9 cellular contexts compared by ENCODE assay signal in the genomic region with DNA sequence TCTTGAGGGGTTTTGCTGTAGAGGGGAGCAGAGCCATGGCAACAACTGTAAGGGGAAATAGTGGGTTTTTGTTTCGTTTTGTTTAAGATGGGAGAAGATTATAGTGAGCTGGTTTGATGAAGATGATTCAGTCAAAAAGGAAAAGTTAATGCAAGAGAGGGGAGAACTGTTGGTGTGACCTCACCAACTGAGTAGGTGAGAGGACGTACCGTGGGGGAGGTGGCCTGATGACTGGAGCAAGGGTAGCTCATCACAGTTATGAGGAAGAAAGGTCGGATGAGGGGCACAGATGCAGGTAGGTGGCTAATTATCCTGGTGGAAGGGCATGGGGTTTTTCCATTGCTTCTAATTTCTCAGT. TPM values are rescaled to one million over a fixed set of nuclear protein-coding genes. Genes with fewer than 3 reads are reported as not detected.
DNase-seq lines count a peak whose midpoint lies in the region; ATAC-seq and TF ChIP-seq lines count a peak whose summit lies in the region.
"Had no signal": no experiment of that assay in that cellular context is flagged by ENCODE, and none has a peak within 500 bp of the region (broad histone marks: within the 10 kb centered on the region; RNA-seq: fewer than 3 reads in every experiment).

No MANE protein-coding gene starts in this region.

- CTCF ChIA-PET in HEK293 (lab: Yijun Ruan, JAX) = interaction anchor here (0.7 to 3.0 kb wide), 3 partner anchors 8 to 23 kb away, joined by 3 to 15 read pairs (median 14); a partner anchor contains a TSS

- H3K27ac Mint-ChIP-seq in T-helper 17 cell = no peak overlapping the region

- H3K9me3 ChIP-seq in HEK293 (ENCODE audit: control insufficient read depth, insufficient read depth, low read depth, low read length) (no peaks in the 10 kb centered on the region), T-helper 17 cell (ENCODE audit: control insufficient read depth, low read length, poor library complexity, severe bottlenecking) (no peaks in the 10 kb centered on the region)

- in situ Hi-C loops in ACHN (cut with HindIII; ENCODE audit: low pct_ligation_motif_present, low pct_unique_long_range_greater_than_20kb, low sequenced_read_pairs) = no loop called here

- peak; percentile 27 for ATAC-seq in T-helper 17 cell

- H3K4me1 Mint-ChIP-seq in T-helper 17 cell = peaks cover 56% of the 10 kb centered on the region

- no peak overlapping the region for H3K4me3 ChIP-seq in HEK293 (ENCODE audit: low read depth, low read length)
- no peak overlapping the region for H3K4me3 ChIP-seq in fibroblast of mammary gland (ENCODE audit: control insufficient read depth, low read depth, low read length)

- no peak for TF ChIP-seq CTCF in HEK293 (tag by site-specific recombination; IDR thresholded peaks at IDR 0.05)
- no peak for TF ChIP-seq CTCF in fibroblast of mammary gland (conservative IDR thresholded peaks at IDR 0.05; ENCODE audit: control insufficient read depth, insufficient read depth, low read depth, low read length)

- peaks cover 2% of the 10 kb centered on the region for H3K36me3 Mint-ChIP-seq in T-helper 17 cell (ENCODE audit: low read depth)

- H3K36me3 ChIP-seq in HEK293 (ENCODE audit: control insufficient read depth in 2 of 2, insufficient read depth in 1 of 2, low read length in 2 of 2) = no peaks in the 10 kb centered on the region

- POLR2A ChIA-PET in HEK293 (lab: Yijun Ruan, JAX) = interaction anchor here (5.5 kb wide), 1 partner anchor 10 kb away, joined by 48 read pairs; a partner anchor contains a TSS

- DNase-seq in CD1c-positive myeloid dendritic cell (ENCODE audit: extremely low spot score) (peak; percentile 41), T-helper 17 cell (no peak), fibroblast of mammary gland (ENCODE audit: low read depth) (peak; percentile 35), ACHN (no peak), T1000 (lab: John Stamatoyannopoulos, UW) (no peak), NCI-H2196 (lab: John Stamatoyannopoulos, UW; ENCODE audit: unreplicated experiment) (no peak), ureter (ENCODE audit: low spot score) (no peak)
- DNase-seq: retina had no signal

- peaks cover 38% of the 10 kb centered on the region for H3K4me1 ChIP-seq in HEK293 (ENCODE audit: control insufficient read depth, insufficient read depth, low read length)

- H3K27ac ChIP-seq in HEK293 (ENCODE audit: extremely low read depth, low read depth, low read length) = no peak overlapping the region

- H3K4me3 Mint-ChIP-seq in T-helper 17 cell = no peak overlapping the region

- H3K27me3 Mint-ChIP-seq in T-helper 17 cell = no peaks in the 10 kb centered on the region

TF ChIP-seq in HEK293, 187 proteins besides CTCF, POLR2A, EP300 and RAD21:
- no peak for TF ChIP-seq KLF10 (tag by site-specific recombination; IDR thresholded peaks at IDR 0.05)
- TF ChIP-seq KLF7 (tag by site-specific recombination; IDR thresholded peaks at IDR 0.05; ENCODE audit: borderline replicate concordance) = no peak
- TF ChIP-seq SP7 (tag by site-specific recombination; IDR thresholded peaks at IDR 0.05) = no peak
- peak; percentile 30; the same call in 1 of the 2 replicates for TF ChIP-seq PRDM1 (tag by site-specific recombination; IDR thresholded peaks at IDR 0.05)
- TF ChIP-seq SP2 (tag by site-specific recombination; IDR thresholded peaks at IDR 0.05) = no peak
- no peak for TF ChIP-seq ZNF48 (tag by site-specific recombination; IDR thresholded peaks at IDR 0.05)
- TF ChIP-seq ZFHX2 (tag by site-specific recombination; conservative IDR thresholded peaks at IDR 0.05) = peak; percentile 62
- peak; percentile 68 for TF ChIP-seq EGR2 (tag by site-specific recombination; IDR thresholded peaks at IDR 0.05; ENCODE audit: low read depth)
- no peak for TF ChIP-seq ZNF121 (tag by site-specific recombination; IDR thresholded peaks at IDR 0.05)
- no peak for TF ChIP-seq ZNF585B (tag by site-specific recombination; IDR thresholded peaks at IDR 0.05)
- TF ChIP-seq, protein P1, sequence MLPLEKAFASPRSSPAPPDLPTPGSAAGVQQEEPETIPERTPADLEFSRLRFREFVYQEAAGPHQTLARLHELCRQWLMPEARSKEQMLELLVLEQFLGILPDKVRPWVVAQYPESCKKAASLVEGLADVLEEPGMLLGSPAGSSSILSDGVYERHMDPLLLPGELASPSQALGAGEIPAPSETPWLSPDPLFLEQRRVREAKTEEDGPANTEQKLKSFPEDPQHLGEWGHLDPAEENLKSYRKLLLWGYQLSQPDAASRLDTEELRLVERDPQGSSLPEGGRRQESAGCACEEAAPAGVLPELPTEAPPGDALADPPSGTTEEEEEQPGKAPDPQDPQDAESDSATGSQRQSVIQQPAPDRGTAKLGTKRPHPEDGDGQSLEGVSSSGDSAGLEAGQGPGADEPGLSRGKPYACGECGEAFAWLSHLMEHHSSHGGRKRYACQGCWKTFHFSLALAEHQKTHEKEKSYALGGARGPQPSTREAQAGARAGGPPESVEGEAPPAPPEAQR (tag by site-specific recombination; IDR thresholded peaks at IDR 0.05) = no peak

RNA-seq across cellular contexts. Expression of a gene that starts 10.7 kb away (rescaled TPM):
- total RNA-seq in T-helper 17 cell (10 to 100 TPM; 61.7 to 79.5 TPM), ureter (109 TPM)

Comparison
In these comparisons a context has a peak if more than half of its experiments do, and no peak if none do; other contexts are left out.
1. DNase-seq: peak in CD1c-positive myeloid dendritic cell (single experiment) and fibroblast of mammary gland (single experiment); none in T-helper 17 cell (0 of 3), ACHN (single experiment), T1000 (single experiment), NCI-H2196 (single experiment) and ureter (single experiment).